31 cellular contexts compared by ENCODE assay signal in the genomic region with DNA sequence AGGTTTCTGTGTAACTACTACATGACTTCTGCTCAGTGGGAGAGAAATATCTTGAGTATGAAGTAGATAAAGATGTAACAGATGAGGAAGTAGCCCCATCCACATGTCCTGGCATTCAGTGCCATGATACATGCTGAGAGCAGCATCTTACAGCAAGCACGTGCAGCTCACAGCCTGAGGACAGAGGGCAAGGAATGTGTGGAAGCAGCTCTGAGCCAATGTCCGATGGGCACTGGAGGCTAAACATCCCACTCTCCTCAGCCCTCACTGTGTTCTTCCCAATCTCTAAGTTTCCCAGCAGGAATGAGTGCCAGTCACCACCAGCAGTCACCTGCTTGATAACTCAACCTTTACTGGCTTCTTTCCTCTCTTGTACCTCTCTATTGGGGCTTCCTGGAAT. TPM values are rescaled to one million over a fixed set of nuclear protein-coding genes. Genes with fewer than 3 reads are reported as not detected.
A peak's percentile ranks its signal among the peaks of the same experiment; 100 is the strongest.
DNase-seq lines count a peak whose midpoint lies in the region; ATAC-seq, FAIRE-seq and TF ChIP-seq lines count a peak whose summit lies in the region.
"Had no signal": no experiment of that assay in that cellular context is flagged by ENCODE, and none has a peak within 500 bp of the region (broad histone marks: within the 10 kb centered on the region; RNA-seq: fewer than 3 reads in every experiment).

No MANE protein-coding gene starts in this region.

- no peak overlapping the region for H2AFZ ChIP-seq in HepG2 (ENCODE audit: low read length)
- H2AFZ ChIP-seq: hepatocyte had no signal

- no peaks in the 10 kb centered on the region for H3K27me3 Mint-ChIP-seq in effector memory CD8-positive, alpha-beta T cell
- H3K27me3 Mint-ChIP-seq: activated CD8-positive, alpha-beta T cell treated with anti-CD3 and anti-CD28 coated beads for 36 hours; activated naive CD8-positive, alpha-beta T cell treated with anti-CD3 and anti-CD28 coated beads, Interleukin-2, amount 10 ng/mL, durations not matched to agents 7 days and 5 days; CD4-positive, alpha-beta memory T cell; progenitor cell of endocrine pancreas; stimulated activated naive CD8-positive, alpha-beta T cell treated with anti-CD3 and anti-CD28 coated beads, Interleukin-15, Interleukin-2, amounts not matched to agents 100 ng/mL and 50 ng/mL, for 24 hours had no signal

- peaks cover 40% of the 10 kb centered on the region for H3K36me3 Mint-ChIP-seq in effector memory CD8-positive, alpha-beta T cell (ENCODE audit: insufficient read depth)

- no peaks in the 10 kb centered on the region for H3K9me3 Mint-ChIP-seq in effector memory CD8-positive, alpha-beta T cell
- H3K9me3 Mint-ChIP-seq: activated CD8-positive, alpha-beta T cell treated with anti-CD3 and anti-CD28 coated beads for 36 hours; activated naive CD8-positive, alpha-beta T cell treated with anti-CD3 and anti-CD28 coated beads, Interleukin-2, amount 10 ng/mL, durations not matched to agents 7 days and 5 days; CD4-positive, alpha-beta memory T cell; H9; stimulated activated naive CD8-positive, alpha-beta T cell treated with anti-CD3 and anti-CD28 coated beads, Interleukin-15, Interleukin-2, amounts not matched to agents 100 ng/mL and 50 ng/mL, for 24 hours had no signal

- no peak for TF ChIP-seq POLR2A in heart left ventricle (IDR thresholded peaks at IDR 0.05)
- TF ChIP-seq POLR2A in HepG2 (IDR thresholded peaks at IDR 0.05; ENCODE audit: insufficient read depth in 1 of 2, low read depth in 2 of 2, low read length in 2 of 2) = no peak
- TF ChIP-seq POLR2A in prostate gland (IDR thresholded peaks at IDR 0.05) = no peak

- CTCF ChIA-PET in HepG2 (lab: Yijun Ruan, JAX; ENCODE audit: low intra/inter-chr PET ratio, low total read pairs) = no interaction called here

- TF ChIP-seq EP300 in HepG2 (IDR thresholded peaks at IDR 0.05; ENCODE audit: low read depth in 2 of 2, low read length in 2 of 2) (no peak), HepG2 (CRISPR knock-in tag; IDR thresholded peaks at IDR 0.05; ENCODE audit: borderline replicate concordance) (no peak)

- TF ChIP-seq CTCF in heart left ventricle (IDR thresholded peaks at IDR 0.05) (no peak), right atrium auricular region (IDR thresholded peaks at IDR 0.05) (no peak), HepG2 (CRISPR knock-in tag; IDR thresholded peaks at IDR 0.05) (no peak), prostate gland (IDR thresholded peaks at IDR 0.05) (no peak)

- DNase-seq in heart left ventricle (no peak), right atrium auricular region (ENCODE audit: low spot score) (no peak), HepG2 (ENCODE audit: low spot score) (no peak), prostate gland (ENCODE audit: low spot score) (no peak), iPS-NIHi11 (ENCODE audit: low spot score) (no peak)
- DNase-seq in effector memory CD8-positive, alpha-beta T cell = no peak
- DNase-seq: activated CD4-positive, alpha-beta T cell treated with anti-CD3 and anti-CD28 coated beads for 1 hour; activated CD8-positive, alpha-beta T cell treated with anti-CD3 and anti-CD28 coated beads for 36 hours; activated effector memory CD4-positive, alpha-beta T cell treated with Interleukin-2 at 50 U/mL for 16 hours; activated naive CD8-positive, alpha-beta T cell treated with anti-CD3 and anti-CD28 coated beads, Interleukin-2, amount 10 ng/mL, durations not matched to agents 7 days and 5 days; CD4-positive, alpha-beta memory T cell; DMS 273 treated with DMSO at 0.1 percent for 48 hours; erythroblast; H9; Kasumi-1; left cardiac atrium; MV-4-11; NCI-H1436 treated with DMSO at 0.1 percent for 48 hours; NCI-H2107; NCI-H446; NCI-H774; T-helper 1 cell had no signal

- H3K36me3 ChIP-seq in heart left ventricle (peaks cover 0 to 58% (median 44%) of the 10 kb centered on the region in 9 donors), right atrium auricular region (peaks cover 22% of the 10 kb centered on the region), HepG2 (replicated peaks in 1 of 2; ENCODE audit: control insufficient read depth in 1 of 2, insufficient read depth in 2 of 2, low read length in 2 of 2) (peaks cover 24 to 68% of the 10 kb centered on the region in 2 experiments), prostate gland (no peaks in the 10 kb centered on the region)

- WGBS in heart left ventricle, 4 donors = 41 to 79% (median 47%) methylated on average over 2 of the region's 2 CpGs
- WGBS in HepG2 (ENCODE audit: low lambda C conversion rate) = 100% methylated on average over 2 of the region's 2 CpGs
- 78% methylated on average over 2 of the region's 2 CpGs for WGBS in prostate gland

- intact Hi-C loops in heart left ventricle (cut with DNase I) = no loop called here
- intact Hi-C loops in HepG2 (cut with micrococcal nuclease; ENCODE audit: unreplicated experiment) = no loop called here
- intact Hi-C loops in prostate gland (cut with DNase I) = loop anchor here (5.0 kb wide), 1 partner anchor 241 kb away; no protein-coding TSS in a partner anchor

- H3K27me3 ChIP-seq in heart left ventricle (no peaks in the 10 kb centered on the region), right atrium auricular region (no peaks in the 10 kb centered on the region), HepG2 (ENCODE audit: control insufficient read depth in 1 of 2, insufficient read depth in 2 of 2, low read length in 2 of 2) (no peaks in the 10 kb centered on the region), prostate gland (replicated peaks; ENCODE audit: insufficient read depth) (no peaks in the 10 kb centered on the region)
- H3K27me3 ChIP-seq: hepatocyte, neutrophil had no signal

- FAIRE-seq in HepG2 (lab: Jason Lieb, UNC) = no peak
- FAIRE-seq: A549, frontal cortex had no signal

- ATAC-seq in heart left ventricle (peak in 3 of 4 donors; percentile 11 to 59 (median 39)), HepG2 (no peak), SK-N-SH treated with all-trans-retinoic acid at 6 μM for 48 hours (no peak), HG03342 (IDR thresholded peaks at IDR 0.05; ENCODE audit: unreplicated experiment) (no peak)
- ATAC-seq in effector memory CD8-positive, alpha-beta T cell (replicated peaks) = no peak
- ATAC-seq: A549; activated CD8-positive, alpha-beta T cell treated with anti-CD3 and anti-CD28 coated beads for 36 hours had no signal

- no peak overlapping the region for H3K9ac ChIP-seq in HepG2 (ENCODE audit: insufficient read depth, low read depth, low read length)

- H3K27ac Mint-ChIP-seq in effector memory CD8-positive, alpha-beta T cell = peak overlapping the region; percentile 23 to 28
- H3K27ac Mint-ChIP-seq: activated CD8-positive, alpha-beta T cell treated with anti-CD3 and anti-CD28 coated beads for 36 hours; activated naive CD8-positive, alpha-beta T cell treated with anti-CD3 and anti-CD28 coated beads, Interleukin-2, amount 10 ng/mL, durations not matched to agents 7 days and 5 days; progenitor cell of endocrine pancreas; stimulated activated naive CD8-positive, alpha-beta T cell treated with anti-CD3 and anti-CD28 coated beads, Interleukin-15, Interleukin-2, amounts not matched to agents 100 ng/mL and 50 ng/mL, for 24 hours had no signal

- POLR2A ChIA-PET in HepG2 (lab: Yijun Ruan, JAX) = no interaction called here

- no peak overlapping the region for H3K27ac ChIP-seq in heart left ventricle
- peak overlapping the region in 1 of 2 donors; percentile 43 for H3K27ac ChIP-seq in right atrium auricular region
- no peak overlapping the region for H3K27ac ChIP-seq in HepG2 (ENCODE audit: extremely low read length, insufficient read depth, low read length)
- no peak overlapping the region for H3K27ac ChIP-seq in prostate gland
- H3K27ac ChIP-seq: A549, hepatocyte, neutrophil had no signal

- H4K20me1 ChIP-seq in HepG2 (ENCODE audit: insufficient read depth, low read length) = no peaks in the 10 kb centered on the region

- H3K4me1 ChIP-seq in heart left ventricle = peaks cover 0 to 39% (median 18%) of the 10 kb centered on the region in 12 donors
- peaks cover 0 to 30% of the 10 kb centered on the region in 2 donors for H3K4me1 ChIP-seq in right atrium auricular region
- H3K4me1 ChIP-seq in HepG2 (ENCODE audit: insufficient read depth, low read length) = no peaks in the 10 kb centered on the region
- no peaks in the 10 kb centered on the region for H3K4me1 ChIP-seq in prostate gland (replicated peaks)
- H3K4me1 ChIP-seq: A549 had no signal

- in situ Hi-C loops in HepG2 (cut with HindIII; ENCODE audit: extremely low pct_ligation_motif_present, low pct_unique_long_range_greater_than_20kb) = no loop called here

- no peak for TF ChIP-seq RAD21 in HepG2 (CRISPR knock-in tag; IDR thresholded peaks at IDR 0.05)

- no peaks in the 10 kb centered on the region for H3K79me2 ChIP-seq in HepG2 (ENCODE audit: insufficient read depth, low read length)
- H3K79me2 ChIP-seq: hepatocyte had no signal

- no peak overlapping the region for H3K4me3 ChIP-seq in heart left ventricle
- H3K4me3 ChIP-seq in right atrium auricular region = no peak overlapping the region
- no peak overlapping the region for H3K4me3 ChIP-seq in HepG2 (replicated peaks in 1 of 3; ENCODE audit: insufficient read depth in 1 of 3, low read depth in 2 of 3, low read length in 3 of 3)
- H3K4me3 ChIP-seq in prostate gland = no peak overlapping the region
- H3K4me3 ChIP-seq: A549, hepatocyte, thoracic aorta had no signal

- no peak overlapping the region for H3K4me3 Mint-ChIP-seq in effector memory CD8-positive, alpha-beta T cell
- H3K4me3 Mint-ChIP-seq: activated CD8-positive, alpha-beta T cell treated with anti-CD3 and anti-CD28 coated beads for 36 hours; activated naive CD8-positive, alpha-beta T cell treated with anti-CD3 and anti-CD28 coated beads, Interleukin-2, amount 10 ng/mL, durations not matched to agents 7 days and 5 days; H9; stimulated activated naive CD8-positive, alpha-beta T cell treated with anti-CD3 and anti-CD28 coated beads, Interleukin-15, Interleukin-2, amounts not matched to agents 100 ng/mL and 50 ng/mL, for 24 hours had no signal

- no peak overlapping the region for H3K4me2 ChIP-seq in HepG2 (ENCODE audit: low read depth, low read length)
- H3K4me2 ChIP-seq: A549, hepatocyte had no signal

- no peaks in the 10 kb centered on the region for H3K4me1 Mint-ChIP-seq in effector memory CD8-positive, alpha-beta T cell (ENCODE audit: low read depth in 2 of 2)
- H3K4me1 Mint-ChIP-seq: activated naive CD8-positive, alpha-beta T cell treated with anti-CD3 and anti-CD28 coated beads, Interleukin-2, amount 10 ng/mL, durations not matched to agents 7 days and 5 days had no signal

- H3K9me3 ChIP-seq in heart left ventricle (no peaks in the 10 kb centered on the region), right atrium auricular region (no peaks in the 10 kb centered on the region), HepG2 (ENCODE audit: low read length) (no peaks in the 10 kb centered on the region), prostate gland (no peaks in the 10 kb centered on the region)
- H3K9me3 ChIP-seq: A549, neutrophil, thoracic aorta had no signal

- BruUV-seq in HepG2 (replicated peaks; lab: Mats Ljungman, UMichigan) = TSS peak; percentile 34

RNA-seq across cellular contexts. Expression of gene CFDP1, which starts 40.4 kb away (rescaled TPM):
- total RNA-seq in heart left ventricle = 10 to 100 TPM; 17.7 to 31.2 (median 24.9) TPM
- polyA plus RNA-seq in heart left ventricle = 10 to 100 TPM; 36.3 to 60.6 TPM
- total RNA-seq in right atrium auricular region = 10 to 100 TPM; 25.2 to 33.6 TPM
- total RNA-seq in HepG2 (2016; rRNA removed; fragmentation: Illumina TruSeq; extraction: Trizol) = 153 and 198 TPM in 2 replicates
- total RNA-seq in HepG2 (2016; cell fraction: cytosol; rRNA removed; fragmentation: Illumina TruSeq; extraction: Trizol; ENCODE audit: low read depth) = 62.1 and 75.2 TPM in 2 replicates
- total RNA-seq in HepG2 (2016; cell fraction: insoluble cytoplasmic fraction; rRNA removed; fragmentation: Illumina TruSeq; extraction: Trizol) = 158 and 200 TPM in 2 replicates
- 94.4 and 95.7 TPM in 2 replicates for total RNA-seq in HepG2 (2016; cell fraction: membrane; rRNA removed; fragmentation: Illumina TruSeq; extraction: Trizol)
- 114 and 122 TPM in 2 replicates for total RNA-seq in HepG2 (2016; cell fraction: nucleus; rRNA removed; fragmentation: Illumina TruSeq; extraction: Trizol)
- 59.8 and 78.6 TPM in 2 replicates for polyA plus RNA-seq in HepG2 (2011; rRNA removed)
- 47.6 and 66.3 TPM in 2 replicates for polyA plus RNA-seq in HepG2 (2011; cell fraction: cytosol; rRNA removed)
- 20.8 and 33.7 TPM in 2 replicates for polyA plus RNA-seq in HepG2 (2011; cell fraction: nucleus; rRNA removed)
- polyA plus RNA-seq in HepG2 (2012) = 118 and 187 TPM in 2 replicates
- polyA plus RNA-seq in HepG2 (2016; cell fraction: cytosol; fragmentation: Illumina TruSeq; extraction: Trizol; ENCODE audit: low read depth) = 54.9 and 57.9 TPM in 2 replicates
- polyA plus RNA-seq in HepG2 (2016; cell fraction: insoluble cytoplasmic fraction; fragmentation: Illumina TruSeq; extraction: Trizol; ENCODE audit: low read depth) = 250 and 275 TPM in 2 replicates
- polyA plus RNA-seq in HepG2 (2016; cell fraction: membrane; fragmentation: Illumina TruSeq; extraction: Trizol; ENCODE audit: low read depth) = 82.6 and 88.7 TPM in 2 replicates
- polyA plus RNA-seq in HepG2 (2016; cell fraction: nucleus; fragmentation: Illumina TruSeq; extraction: Trizol; ENCODE audit: insufficient read depth, low read depth) = 118 and 119 TPM in 2 replicates
- polyA minus RNA-seq in HepG2 (2011; rRNA and poly(A)+ RNA removed; ENCODE audit: low replicate concordance) = 11.4 and 17.2 TPM in 2 replicates
- polyA minus RNA-seq in HepG2 (2011; cell fraction: cytosol; rRNA and poly(A)+ RNA removed) = 30.3 and 32.7 TPM in 2 replicates
- 95.4 and 106 TPM in 2 replicates for polyA minus RNA-seq in HepG2 (2011; cell fraction: nucleus; rRNA and poly(A)+ RNA removed)
- total RNA-seq in prostate gland = 100 to 1,000 TPM in 1 of 2 donors, 10 to 100 TPM in 1; 67.9 to 101 TPM

Comparison
In these comparisons a context has a peak if more than half of its experiments do, and no peak if none do; other contexts are left out.
1. ATAC-seq: peak in heart left ventricle (3 of 4); none in effector memory CD8-positive, alpha-beta T cell (single experiment), HepG2 (single experiment), SK-N-SH treated with all-trans-retinoic acid at 6 μM for 48 hours (single experiment) and HG03342 (single experiment).